Comparison of ENCODE assay signal across 16 cellular contexts in genomic region chr6:34928220-34928619, GRCh38.
"Had no signal": no experiment of that assay in that cellular context is flagged by ENCODE, and none has a peak within 500 bp of the region (broad histone marks: within the 10 kb centered on the region; RNA-seq: fewer than 3 reads in every experiment).

No MANE protein-coding gene starts in this region.

- H3K36me3 ChIP-seq: adrenal gland, transverse colon had no signal

- H3K27me3 Mint-ChIP-seq: activated B cell treated with CpG ODN at 0.5 μM for 24 hours; central memory CD8-positive, alpha-beta T cell; effector memory CD8-positive, alpha-beta T cell; naive thymus-derived CD8-positive, alpha-beta T cell; progenitor cell of endocrine pancreas had no signal

- DNase-seq: activated B cell treated with CpG ODN at 0.5 μM for 24 hours; activated CD4-positive, alpha-beta T cell treated with anti-CD3 and anti-CD28 coated beads, Interleukin-2, amount 50 U/mL, for 1 hour; activated naive CD4-positive, alpha-beta T cell treated with anti-CD3 and anti-CD28 coated beads, Interleukin-2, amount 50 U/mL, for 16 hours; activated T-cell treated with anti-CD3 and anti-CD28 coated beads for 4 hours; adrenal gland; cortex of kidney; effector memory CD8-positive, alpha-beta T cell; hippocampal formation; naive thymus-derived CD8-positive, alpha-beta T cell; nucleus accumbens; right cardiac atrium; small intestine; transverse colon had no signal

- ATAC-seq: effector memory CD8-positive, alpha-beta T cell; naive thymus-derived CD8-positive, alpha-beta T cell; right cardiac atrium had no signal

- H3K27ac ChIP-seq: adrenal gland, transverse colon had no signal

- H3K9me3 ChIP-seq: adrenal gland, transverse colon had no signal

- H3K4me3 Mint-ChIP-seq: activated B cell treated with CpG ODN at 0.5 μM for 24 hours; central memory CD8-positive, alpha-beta T cell; effector memory CD8-positive, alpha-beta T cell; naive thymus-derived CD8-positive, alpha-beta T cell had no signal

- H3K4me3 ChIP-seq: adrenal gland, lung, transverse colon had no signal

- H3K9me3 Mint-ChIP-seq: activated B cell treated with CpG ODN at 0.5 μM for 24 hours; central memory CD8-positive, alpha-beta T cell; effector memory CD8-positive, alpha-beta T cell; naive thymus-derived CD8-positive, alpha-beta T cell had no signal
